8 cellular contexts compared by ENCODE assay signal in the genomic region with DNA sequence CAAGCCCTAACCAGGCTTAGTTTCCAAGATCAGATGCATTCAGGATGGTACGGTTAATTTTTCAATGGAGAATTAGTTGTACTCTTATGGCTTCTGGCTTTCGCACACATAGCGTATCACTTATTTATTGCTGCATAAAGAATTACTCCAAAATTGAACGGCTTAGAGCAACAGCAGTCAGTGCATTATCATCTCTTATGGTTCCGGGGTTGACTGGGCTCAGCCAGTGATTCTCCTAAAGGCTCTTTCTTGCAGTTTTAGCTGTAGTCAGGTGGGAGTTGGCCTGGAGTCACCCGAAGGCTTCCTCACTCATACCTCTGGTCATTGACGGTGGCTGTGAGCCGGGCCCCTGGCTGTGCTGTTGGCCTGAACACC. TPM values are rescaled to one million over a fixed set of nuclear protein-coding genes. Genes with fewer than 3 reads are reported as not detected.
A peak's percentile ranks its signal among the peaks of the same experiment; 100 is the strongest.
DNase-seq lines count a peak whose midpoint lies in the region; ATAC-seq and TF ChIP-seq lines count a peak whose summit lies in the region.

No MANE protein-coding gene starts in this region.

- peak overlapping the region; percentile 21 to 98 (median 83) for H3K4me3 ChIP-seq in heart left ventricle
- H3K4me3 ChIP-seq in astrocyte of the spinal cord (ENCODE audit: low read depth, low read length) = peak overlapping the region; percentile 80
- peak overlapping the region; percentile 82 to 90 for H3K4me3 ChIP-seq in left lung
- H3K4me3 ChIP-seq in thyroid gland (replicated peaks in 1 of 3) = peak overlapping the region in 1 of 3 donors; percentile 83

- TF ChIP-seq CTCF in heart left ventricle (IDR thresholded peaks at IDR 0.05) = no peak
- TF ChIP-seq CTCF in astrocyte of the spinal cord (IDR thresholded peaks at IDR 0.05; ENCODE audit: low read depth, low read length) = no peak
- no peak for TF ChIP-seq CTCF in left lung (IDR thresholded peaks at IDR 0.05)
- no peak for TF ChIP-seq CTCF in thyroid gland (IDR thresholded peaks at IDR 0.05)

- no peaks in the 10 kb centered on the region for H3K27me3 ChIP-seq in heart left ventricle
- H3K27me3 ChIP-seq in left lung = no peaks in the 10 kb centered on the region
- H3K27me3 ChIP-seq in thyroid gland = no peaks in the 10 kb centered on the region

- in situ Hi-C loops in astrocyte of the spinal cord (cut with HindIII; ENCODE audit: low sequenced_read_pairs) = no loop called here

- ATAC-seq in heart left ventricle = peak in 1 of 4 donors; percentile 56
- no peak for ATAC-seq in left ventricle myocardium superior
- ATAC-seq in left lung = peak; percentile 42
- no peak for ATAC-seq in HG03354 (IDR thresholded peaks at IDR 0.05; ENCODE audit: poor library complexity, severe bottlenecking, unreplicated experiment)

- intact Hi-C loops in heart left ventricle (cut with DNase I) (loop anchor here in 8 of 10 donors (1.0 to 10.0 kb wide), 5 partner anchors 40 to 153 kb away; partner anchors contain the start of genes ZBTB5 (in 4 of the 8), FBXO10 (in 1 of the 8) and POLR1E (in 1 of the 8)), left ventricle myocardium superior (cut with micrococcal nuclease) (no loop called here), left lung (cut with DNase I) (no loop called here), thyroid gland (cut with DNase I) (loop anchor here (5.0 kb wide), 1 partner anchor 40 kb away; no protein-coding TSS in a partner anchor)

- peaks cover 0 to 24% (median 12%) of the 10 kb centered on the region in 9 donors for H3K36me3 ChIP-seq in heart left ventricle
- H3K36me3 ChIP-seq in left lung = peaks cover 0 to 11% of the 10 kb centered on the region in 2 donors
- H3K36me3 ChIP-seq in thyroid gland = peaks cover 0 to 8% of the 10 kb centered on the region in 2 donors

- TF ChIP-seq POLR2A in heart left ventricle (IDR thresholded peaks at IDR 0.05) (no peak), thyroid gland (IDR thresholded peaks at IDR 0.05) (no peak)

- no peak for DNase-seq in heart left ventricle
- no peak for DNase-seq in left ventricle myocardium superior
- DNase-seq in astrocyte of the spinal cord (ENCODE audit: low read depth, low spot score) = no peak
- no peak for DNase-seq in left lung
- DNase-seq in thyroid gland = peak in 1 of 2 donors; percentile 54
- no peak for DNase-seq in GM19238 (ENCODE audit: insufficient read length, low spot score)
- no peak for DNase-seq in hepatic stellate cell (ENCODE audit: low spot score)

- peak overlapping the region; percentile 61 to 96 (median 89) for H3K27ac ChIP-seq in heart left ventricle
- H3K27ac ChIP-seq in left lung = peak overlapping the region; percentile 77 to 85
- peak overlapping the region; percentile 78 to 87 (median 79) for H3K27ac ChIP-seq in thyroid gland

- H3K4me1 ChIP-seq in heart left ventricle (peaks cover 0 to 33% (median 28%) of the 10 kb centered on the region in 12 donors), left lung (peaks cover 18 to 30% of the 10 kb centered on the region in 2 donors), thyroid gland (peaks cover 16 to 27% of the 10 kb centered on the region in 2 donors)

- WGBS in heart left ventricle, 4 donors = 61 to 68% (median 61%) methylated on average over 8 of the region's 8 CpGs
- WGBS in thyroid gland, 2 donors = 65 to 79% methylated on average over 7 to 8 of the region's 8 CpGs

- H3K9me3 ChIP-seq in heart left ventricle = no peaks in the 10 kb centered on the region
- H3K9me3 ChIP-seq in left lung = no peaks in the 10 kb centered on the region
- H3K9me3 ChIP-seq in thyroid gland = no peaks in the 10 kb centered on the region

RNA-seq across cellular contexts. Expression of gene GRHPR, which starts 0.6 kb away (rescaled TPM):
- total RNA-seq in heart left ventricle = 100 to 1,000 TPM in 8 of 9 donors, 10 to 100 TPM in 1; 94.9 to 209 (median 111) TPM
- 100 to 1,000 TPM in 1 of 2 donors, 10 to 100 TPM in 1; 91.0 to 134 TPM for polyA plus RNA-seq in heart left ventricle
- 117 TPM for total RNA-seq in left ventricle myocardium superior
- 10 to 100 TPM; 75.2 to 79.6 TPM for total RNA-seq in left lung
- total RNA-seq in thyroid gland = 100 to 1,000 TPM in 2 of 4 donors, 10 to 100 TPM in 2; 79.5 to 157 (median 126) TPM

RNA-seq across cellular contexts. Expression of gene ZBTB5, which starts 43.3 kb away (rescaled TPM):
- total RNA-seq in heart left ventricle = 1 to 10 TPM; 5.2 to 8.0 (median 6.3) TPM
- polyA plus RNA-seq in heart left ventricle = 1 to 10 TPM; 1.8 to 7.4 TPM
- total RNA-seq in left ventricle myocardium superior = 5.2 TPM
- total RNA-seq in left lung = 1 to 10 TPM; 7.5 to 9.8 TPM
- total RNA-seq in thyroid gland = 10 to 100 TPM; 19.2 to 26.8 (median 22.3) TPM

Comparison
In these comparisons a context has a peak if more than half of its experiments do, and no peak if none do; other contexts are left out.
1. intact Hi-C loops: an anchor here in heart left ventricle (1.0 to 10.0 kb wide) and thyroid gland (5.0 kb wide); none called in left ventricle myocardium superior and left lung.